Comparison of ENCODE assay signal across 26 cellular contexts in the genomic region with DNA sequence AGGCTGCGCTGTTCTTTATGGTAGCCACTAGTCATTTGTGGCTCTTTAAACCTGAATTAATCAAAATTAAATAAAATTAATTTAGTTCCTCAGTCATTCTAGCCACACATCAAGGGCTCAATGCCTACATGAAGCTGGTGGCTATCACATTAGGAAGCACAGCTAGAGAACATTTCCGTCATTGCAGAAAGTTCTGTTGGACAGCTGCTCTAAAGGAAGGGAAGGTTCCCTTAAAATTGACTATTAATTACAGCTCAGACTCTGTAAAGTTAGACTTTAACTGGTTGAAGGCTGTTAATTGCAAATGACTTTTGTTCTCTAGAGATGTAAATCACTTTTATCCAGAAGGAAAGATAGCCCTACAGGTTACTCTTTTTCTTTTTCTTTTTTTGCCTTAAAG.
A peak's percentile ranks its signal among the peaks of the same experiment; 100 is the strongest.
DNase-seq lines count a peak whose midpoint lies in the region; ATAC-seq, FAIRE-seq and TF ChIP-seq lines count a peak whose summit lies in the region.
"Had no signal": no experiment of that assay in that cellular context is flagged by ENCODE, and none has a peak within 500 bp of the region (broad histone marks: within the 10 kb centered on the region; RNA-seq: fewer than 3 reads in every experiment).

No MANE protein-coding gene starts in this region.

- H3K27ac ChIP-seq in heart left ventricle (peak overlapping the region; percentile 28 to 83 (median 62)), muscle layer of duodenum (ENCODE audit: low read length) (peak overlapping the region; percentile 53), small intestine (ENCODE audit: low read depth in 1 of 2, low read length in 1 of 2) (peak overlapping the region in 1 of 2 donors; percentile 40), RWPE1 (no peak overlapping the region), upper lobe of left lung (peak overlapping the region in 1 of 4 donors; percentile 37)
- H3K27ac ChIP-seq: 22Rv1, C4-2B, HL-60, PC-9 had no signal

- no peak for TF ChIP-seq CTCF in heart left ventricle (IDR thresholded peaks at IDR 0.05)
- no peak for TF ChIP-seq CTCF in RWPE1 (conservative IDR thresholded peaks at IDR 0.05; ENCODE audit: low read depth)
- TF ChIP-seq CTCF in upper lobe of left lung (IDR thresholded peaks at IDR 0.05) = no peak

- DNase-seq in heart left ventricle (no peak), left ventricle myocardium superior (no peak), dermis blood vessel endothelial cell (peak; percentile 39), small intestine (peak; percentile 27), RWPE1 (ENCODE audit: low spot score) (no peak), upper lobe of left lung (no peak), mesenteric fat pad (ENCODE audit: low spot score) (no peak)
- DNase-seq: ACHN; Calu3; CD8-positive, alpha-beta memory T cell; DMS153; GOT3; HCEC 1CT; KBM-7; MM.1S; NCI-H1048; NCI-H1436; NCI-H1930; NCI-H510A; PC-9; RPMI8226 had no signal

- H3K9me3 ChIP-seq in heart left ventricle = peaks cover 0 to 4% (median 0%) of the 10 kb centered on the region in 12 donors
- no peaks in the 10 kb centered on the region for H3K9me3 ChIP-seq in muscle layer of duodenum (ENCODE audit: control insufficient read depth in 1 of 2, low read length in 2 of 2)
- no peaks in the 10 kb centered on the region for H3K9me3 ChIP-seq in small intestine (ENCODE audit: control insufficient read depth, low read depth)
- no peaks in the 10 kb centered on the region for H3K9me3 ChIP-seq in upper lobe of left lung

- H3K27me3 ChIP-seq in heart left ventricle = no peaks in the 10 kb centered on the region
- no peaks in the 10 kb centered on the region for H3K27me3 ChIP-seq in muscle layer of duodenum (ENCODE audit: low read depth, low read length)
- no peaks in the 10 kb centered on the region for H3K27me3 ChIP-seq in small intestine (ENCODE audit: control insufficient read depth in 2 of 2, insufficient read depth in 2 of 2, low read length in 2 of 2)
- H3K27me3 ChIP-seq in upper lobe of left lung = no peaks in the 10 kb centered on the region

- ATAC-seq in heart left ventricle (peak in 1 of 4 donors; percentile 12), left ventricle myocardium superior (no peak), upper lobe of left lung (ENCODE audit: low FRiP score in 2 of 2) (no peak)

- intact Hi-C loops in heart left ventricle (cut with DNase I) (loop anchor here in 3 of 10 donors (2.0 to 10.0 kb wide), 3 partner anchors 44 to 356 kb away; no protein-coding TSS in a partner anchor), left ventricle myocardium superior (cut with micrococcal nuclease) (no loop called here)

- H3K36me3 ChIP-seq in heart left ventricle (no peaks in the 10 kb centered on the region), muscle layer of duodenum (ENCODE audit: control insufficient read depth in 1 of 2, insufficient read depth in 2 of 2, low read length in 2 of 2) (no peaks in the 10 kb centered on the region), small intestine (ENCODE audit: control insufficient read depth in 2 of 2, insufficient read depth in 2 of 2, low read length in 2 of 2) (no peaks in the 10 kb centered on the region), upper lobe of left lung (no peaks in the 10 kb centered on the region)

- no peak for TF ChIP-seq POLR2A in heart left ventricle (IDR thresholded peaks at IDR 0.05)
- TF ChIP-seq POLR2A in upper lobe of left lung (IDR thresholded peaks at IDR 0.05) = no peak

- WGBS in heart left ventricle, 4 donors = 59 to 75% (median 70%) methylated on average over 2 of the region's 2 CpGs
- WGBS in small intestine, 3 donors = 38 to 53% (median 48%) methylated on average over 2 of the region's 2 CpGs
- 71 to 83% methylated on average over 2 of the region's 2 CpGs for WGBS in upper lobe of left lung, 2 donors

- no peak for FAIRE-seq in small intestine (lab: Jason Lieb, UNC)
- FAIRE-seq: GM12892 had no signal

- H3K4me3 ChIP-seq in heart left ventricle = no peak overlapping the region
- no peak overlapping the region for H3K4me3 ChIP-seq in muscle layer of duodenum (ENCODE audit: low read depth in 1 of 2, low read length in 2 of 2)
- H3K4me3 ChIP-seq in small intestine (ENCODE audit: low read depth in 1 of 2, low read length in 2 of 2) = no peak overlapping the region
- H3K4me3 ChIP-seq in upper lobe of left lung = no peak overlapping the region
- H3K4me3 ChIP-seq: PC-9 had no signal

- POLR2A ChIA-PET in RWPE1 (lab: Yijun Ruan, JAX; ENCODE audit: low non-redundant PET) = no interaction called here

- no peak for TF ChIP-seq EP300 in upper lobe of left lung (IDR thresholded peaks at IDR 0.05)

- CTCF ChIA-PET in RWPE1 (lab: Yijun Ruan, JAX) = no interaction called here

- H3K4me1 ChIP-seq in heart left ventricle = peaks cover 0 to 49% (median 32%) of the 10 kb centered on the region in 12 donors
- peaks cover 6 to 8% of the 10 kb centered on the region in 2 donors for H3K4me1 ChIP-seq in muscle layer of duodenum (ENCODE audit: control insufficient read depth in 1 of 2, insufficient read depth in 2 of 2, low read length in 2 of 2)
- H3K4me1 ChIP-seq in small intestine (ENCODE audit: control insufficient read depth in 2 of 2, insufficient read depth in 1 of 2, low read depth in 1 of 2, low read length in 1 of 2) = peaks cover 0 to 3% of the 10 kb centered on the region in 2 donors
- peaks cover 0 to 13% (median 3%) of the 10 kb centered on the region in 4 donors for H3K4me1 ChIP-seq in upper lobe of left lung

Comparison
In these comparisons a context has a peak if more than half of its experiments do, and no peak if none do; other contexts are left out.
1. DNase-seq: peak in dermis blood vessel endothelial cell (single experiment) and small intestine (single experiment); none in heart left ventricle (0 of 5), left ventricle myocardium superior (single experiment), RWPE1 (single experiment), upper lobe of left lung (0 of 2) and mesenteric fat pad (single experiment).